In genomic region chr3:175207361-175207760, GRCh38 we compare ENCODE assay signal across 27 cellular contexts.
A peak's percentile ranks its signal among the peaks of the same experiment; 100 is the strongest.
DNase-seq lines count a peak whose midpoint lies in the region; ATAC-seq lines count a peak whose summit lies in the region.
"Had no signal": no experiment of that assay in that cellular context is flagged by ENCODE, and none has a peak within 500 bp of the region (broad histone marks: within the 10 kb centered on the region; RNA-seq: fewer than 3 reads in every experiment).

No MANE protein-coding gene starts in this region.

- ATAC-seq in GM19023 (IDR thresholded peaks at IDR 0.05; ENCODE audit: unreplicated experiment) (no peak), GM19324 (IDR thresholded peaks at IDR 0.05; ENCODE audit: low FRiP score, unreplicated experiment) (no peak)
- ATAC-seq: activated naive CD8-positive, alpha-beta T cell treated with anti-CD3 and anti-CD28 coated beads, Interleukin-2, amount 50 U/mL, for 24 hours; K562; left ventricle myocardium superior; sciatic nerve; upper lobe of right lung had no signal

- H3K4me1 ChIP-seq in skeletal muscle satellite cell (ENCODE audit: control insufficient read depth, insufficient read depth, low read length): peaks cover 12% of the 10 kb centered on the region
- H3K4me1 ChIP-seq: BLaER1, upper lobe of right lung had no signal

- peak; percentile 79 for DNase-seq in HCEC 1CT
- peak; percentile 5 for DNase-seq in astrocyte of the hippocampus (ENCODE audit: low read depth, low spot score)
- DNase-seq in fibroblast of peridontal ligament (ENCODE audit: extremely low read depth): peak; percentile 12
- DNase-seq in stimulated activated CD8-positive, alpha-beta memory T cell treated with anti-CD3 and anti-CD28 coated beads, Interleukin-4, amount 100 ng/mL, for 48 hours: no peak
- DNase-seq in NCI-H774 (lab: John Stamatoyannopoulos, UW): no peak
- DNase-seq: activated B cell treated with CpG ODN at 0.5 μM for 24 hours; activated CD4-positive, alpha-beta T cell treated with anti-CD3 and anti-CD28 coated beads, Interleukin-2, amount 50 U/mL, for 1 hour; activated gamma-delta T cell treated with Interleukin-2 at 50 U/mL for 16 hours; activated naive CD8-positive, alpha-beta T cell treated with anti-CD3 and anti-CD28 coated beads, Interleukin-2, amount 50 U/mL, for 24 hours; activated T-cell treated with anti-CD3 and anti-CD28 coated beads, Interleukin-2, amount 50 U/mL, for 24 hours; left ventricle myocardium superior; MG63; NCI-H1105; NCI-H187 treated with DMSO at 0.1 percent for 48 hours; NCI-H2171; NCI-H510A; OCI-M1; stimulated activated CD4-positive, alpha-beta T cell treated with anti-CD3 and anti-CD28 coated beads, Interleukin-4, amount 100 ng/mL, for 24 hours; T-helper 1 cell; upper lobe of right lung had no signal

- no peaks in the 10 kb centered on the region for H3K9me3 ChIP-seq in skeletal muscle satellite cell (replicated peaks; ENCODE audit: low read length)
- H3K9me3 ChIP-seq: neutrophil, upper lobe of right lung had no signal

- no peak overlapping the region for H3K4me3 ChIP-seq in skeletal muscle satellite cell (ENCODE audit: low read length)
- H3K4me3 ChIP-seq: BLaER1, K562, MG63, upper lobe of right lung had no signal

- H3K4me2 ChIP-seq in skeletal muscle satellite cell (ENCODE audit: low read length): peak overlapping the region; percentile 27
- H3K4me2 ChIP-seq: BLaER1 had no signal

- no peaks in the 10 kb centered on the region for H3K36me3 ChIP-seq in skeletal muscle satellite cell (ENCODE audit: insufficient read depth, low read length)
- H3K36me3 ChIP-seq: BLaER1, neutrophil, upper lobe of right lung had no signal

- no peaks in the 10 kb centered on the region for H3K27me3 ChIP-seq in skeletal muscle satellite cell (ENCODE audit: control insufficient read depth, insufficient read depth, low read length)
- H3K27me3 ChIP-seq: BLaER1, MG63, neutrophil, upper lobe of right lung had no signal

- H3K9ac ChIP-seq in skeletal muscle satellite cell (ENCODE audit: low read depth, low read length): no peak overlapping the region
- H3K9ac ChIP-seq: BLaER1 had no signal

Comparison
In these comparisons a context has a peak if more than half of its experiments do, and no peak if none do; other contexts are left out.
1. DNase-seq: peak in HCEC 1CT (single experiment), astrocyte of the hippocampus (single experiment) and fibroblast of peridontal ligament (single experiment); none in stimulated activated CD8-positive, alpha-beta memory T cell treated with anti-CD3 and anti-CD28 coated beads, Interleukin-4, amount 100 ng/mL, for 48 hours (single experiment) and NCI-H774 (single experiment).